In the genomic region with DNA sequence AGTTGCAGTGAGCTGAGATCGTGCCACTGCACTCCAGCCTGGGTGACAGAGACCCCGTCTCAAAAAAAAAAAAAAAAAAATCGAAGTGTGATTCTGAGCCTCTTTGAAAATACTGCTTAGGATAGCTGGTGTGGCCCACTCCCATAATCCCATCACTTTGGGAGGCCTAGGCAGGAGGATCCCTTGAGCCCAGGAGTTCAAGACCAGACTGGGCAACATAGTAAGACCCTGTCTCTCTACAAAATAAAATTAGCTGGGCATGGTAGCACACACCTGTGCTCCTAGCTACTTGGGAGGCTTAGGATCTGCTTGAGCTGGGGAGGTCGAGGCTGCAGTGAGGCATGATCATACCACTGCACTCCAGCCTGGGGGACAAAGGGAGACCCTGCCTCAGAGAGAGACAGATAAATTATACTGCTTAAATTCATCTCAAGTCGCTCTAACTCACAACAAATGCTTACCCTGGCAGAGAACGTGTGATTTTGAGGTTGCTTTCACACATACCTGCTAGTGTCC, we compare ENCODE assay signal across 9 cellular contexts. TPM values are rescaled to one million over a fixed set of nuclear protein-coding genes. Genes with fewer than 3 reads are reported as not detected.
DNase-seq lines count a peak whose midpoint lies in the region; ATAC-seq, FAIRE-seq and TF ChIP-seq lines count a peak whose summit lies in the region.
"Had no signal": no experiment of that assay in that cellular context is flagged by ENCODE, and none has a peak within 500 bp of the region (broad histone marks: within the 10 kb centered on the region; RNA-seq: fewer than 3 reads in every experiment).

No MANE protein-coding gene starts in this region.

- peak overlapping the region; percentile 96 for H3K4me2 ChIP-seq in astrocyte (ENCODE audit: low read length)

- H3K27ac ChIP-seq in astrocyte (ENCODE audit: low read depth, low read length) (peak overlapping the region; percentile 73), mesodermal cell (ENCODE audit: low read depth, low read length, severe bottlenecking) (no peak overlapping the region), upper lobe of right lung (peak overlapping the region; percentile 88), RWPE1 (no peak overlapping the region)

- POLR2A ChIA-PET in RWPE1 (lab: Yijun Ruan, JAX; ENCODE audit: low non-redundant PET): no interaction called here

- FAIRE-seq in astrocyte (lab: Jason Lieb, UNC): no peak

- peaks cover 20% of the 10 kb centered on the region for H3K4me1 Mint-ChIP-seq in activated naive CD4-positive, alpha-beta T cell treated with anti-CD3 and anti-CD28 coated beads, Interleukin-2, amount 50 U/mL, for 24 hours
- peaks cover 3% of the 10 kb centered on the region for H3K4me1 Mint-ChIP-seq in astrocyte (ENCODE audit: low read depth, unreplicated experiment)

- peaks cover 7% of the 10 kb centered on the region for H3K4me1 ChIP-seq in astrocyte (ENCODE audit: insufficient read depth, low read length)
- no peaks in the 10 kb centered on the region for H3K4me1 ChIP-seq in mesodermal cell (ENCODE audit: control insufficient read depth, insufficient read depth, low read length, poor library complexity, severe bottlenecking)
- H3K4me1 ChIP-seq in upper lobe of right lung: peaks cover 2% of the 10 kb centered on the region

- ATAC-seq in upper lobe of right lung: no peak

- H3K27me3 Mint-ChIP-seq in activated naive CD4-positive, alpha-beta T cell treated with anti-CD3 and anti-CD28 coated beads, Interleukin-2, amount 50 U/mL, for 24 hours: no peaks in the 10 kb centered on the region
- H3K27me3 Mint-ChIP-seq in astrocyte (ENCODE audit: low read depth, unreplicated experiment): peaks cover 43% of the 10 kb centered on the region

- peak overlapping the region; percentile 88 for H3K4me3 Mint-ChIP-seq in activated naive CD4-positive, alpha-beta T cell treated with anti-CD3 and anti-CD28 coated beads, Interleukin-2, amount 50 U/mL, for 24 hours
- peak overlapping the region; percentile 89 for H3K4me3 Mint-ChIP-seq in astrocyte (ENCODE audit: unreplicated experiment)

- DNase-seq in activated naive CD4-positive, alpha-beta T cell treated with Interleukin-2 at 50 U/mL for 16 hours: no peak
- DNase-seq in astrocyte (ENCODE audit: low read depth) (no peak), upper lobe of right lung (no peak), RWPE1 (ENCODE audit: low spot score) (no peak), kidney glomerular epithelial cell (lab: John Stamatoyannopoulos, UW) (no peak), NCI-H1105 (lab: John Stamatoyannopoulos, UW) (no peak)

- H3K27me3 ChIP-seq in astrocyte (ENCODE audit: insufficient read depth, low read length) (peaks cover 3% of the 10 kb centered on the region), upper lobe of right lung (no peaks in the 10 kb centered on the region)

- H3K79me2 ChIP-seq in astrocyte (ENCODE audit: insufficient read depth, low read length): no peaks in the 10 kb centered on the region

- no peaks in the 10 kb centered on the region for H3K36me3 Mint-ChIP-seq in activated naive CD4-positive, alpha-beta T cell treated with anti-CD3 and anti-CD28 coated beads, Interleukin-2, amount 50 U/mL, for 24 hours
- H3K36me3 Mint-ChIP-seq in astrocyte (ENCODE audit: low read depth, unreplicated experiment): no peaks in the 10 kb centered on the region

- H4K20me1 ChIP-seq in astrocyte (ENCODE audit: insufficient read depth, low read length): no peaks in the 10 kb centered on the region

- no peak for TF ChIP-seq CTCF in astrocyte (IDR thresholded peaks at IDR 0.05; ENCODE audit: insufficient read depth, low read depth, low read length)
- TF ChIP-seq CTCF in upper lobe of right lung (IDR thresholded peaks at IDR 0.05): no peak
- no peak for TF ChIP-seq CTCF in RWPE1 (conservative IDR thresholded peaks at IDR 0.05; ENCODE audit: low read depth)

- peak overlapping the region; percentile 93 for H3K9ac ChIP-seq in astrocyte (ENCODE audit: low read length)

- no peaks in the 10 kb centered on the region for H3K36me3 ChIP-seq in astrocyte (ENCODE audit: insufficient read depth, low read length)
- no peaks in the 10 kb centered on the region for H3K36me3 ChIP-seq in mesodermal cell (ENCODE audit: control insufficient read depth, insufficient read depth, low read length)
- no peaks in the 10 kb centered on the region for H3K36me3 ChIP-seq in upper lobe of right lung

- CTCF ChIA-PET in RWPE1 (lab: Yijun Ruan, JAX): interaction anchor here (0.5 to 2.3 kb wide), 16 partner anchors 9 to 698 kb away, joined by 3 to 13 read pairs (median 4); a partner anchor contains a TSS

- H3K4me3 ChIP-seq in astrocyte (ENCODE audit: insufficient read depth, low read depth, low read length) (peak overlapping the region; percentile 75), mesodermal cell (ENCODE audit: extremely low read depth, insufficient read depth, low read length, poor library complexity, severe bottlenecking) (peak overlapping the region; percentile 67), upper lobe of right lung (peak overlapping the region; percentile 67)

- H2AFZ ChIP-seq in astrocyte (ENCODE audit: low read depth, low read length): peak overlapping the region; percentile 89

- H3K9me3 Mint-ChIP-seq in activated naive CD4-positive, alpha-beta T cell treated with anti-CD3 and anti-CD28 coated beads, Interleukin-2, amount 50 U/mL, for 24 hours: no peaks in the 10 kb centered on the region
- H3K9me3 Mint-ChIP-seq in astrocyte (ENCODE audit: unreplicated experiment): peaks cover 2% of the 10 kb centered on the region

- peak overlapping the region; percentile 49 for H3K27ac Mint-ChIP-seq in activated naive CD4-positive, alpha-beta T cell treated with anti-CD3 and anti-CD28 coated beads, Interleukin-2, amount 50 U/mL, for 24 hours
- no peak overlapping the region for H3K27ac Mint-ChIP-seq in astrocyte (ENCODE audit: unreplicated experiment)

- intact Hi-C loops in upper lobe of right lung (cut with DNase I): no loop called here

- WGBS in mesodermal cell (ENCODE audit: insufficient coverage in 2 of 2), 2 experiments: 63 to 86% methylated on average over 1 to 3 of the region's 6 CpGs

- H3K9me3 ChIP-seq in astrocyte (ENCODE audit: insufficient read depth, low read depth, low read length): no peaks in the 10 kb centered on the region
- no peaks in the 10 kb centered on the region for H3K9me3 ChIP-seq in mesodermal cell (ENCODE audit: control insufficient read depth, low read length)
- no peaks in the 10 kb centered on the region for H3K9me3 ChIP-seq in upper lobe of right lung

RNA-seq across cellular contexts. Expression of a gene that starts 12.4 kb away (rescaled TPM):
- total RNA-seq in astrocyte (not detected in 2 replicates), upper lobe of right lung (0.43 TPM)
- polyA plus RNA-seq in mesodermal cell (2013, experiment 1 of 2): not detected
- polyA plus RNA-seq in mesodermal cell (2013, experiment 2 of 2): not detected
- total RNA-seq: SK-MEL-5 had no signal

RNA-seq across cellular contexts. Expression of a gene that starts 15.3 kb away (rescaled TPM):
- total RNA-seq in astrocyte (7.8 and 9.6 TPM in 2 replicates), upper lobe of right lung (8.3 TPM)
- 7.2 TPM for polyA plus RNA-seq in mesodermal cell (2013, experiment 1 of 2)
- polyA plus RNA-seq in mesodermal cell (2013, experiment 2 of 2): 6.6 TPM

RNA-seq across cellular contexts. Expression of a gene that starts 53.4 kb away (rescaled TPM):
- total RNA-seq in astrocyte: 193 and 207 TPM in 2 replicates
- polyA plus RNA-seq in mesodermal cell (2013, experiment 1 of 2): 349 TPM
- polyA plus RNA-seq in mesodermal cell (2013, experiment 2 of 2): 281 TPM
- 83.7 TPM for total RNA-seq in upper lobe of right lung

Comparison
In these comparisons a context has a peak if more than half of its experiments do, and no peak if none do; other contexts are left out.
1. H3K27ac ChIP-seq: peak in astrocyte (single experiment) and upper lobe of right lung (single experiment); none in mesodermal cell (single experiment) and RWPE1 (single experiment).
2. Peak in every context shown above with its lines, with median percentiles within 50 percentile points of each other: H3K4me3 ChIP-seq.